In genomic region chr2:215529271-215529670, GRCh38 we compare ENCODE assay signal across 18 cellular contexts.
DNase-seq lines count a peak whose midpoint lies in the region; ATAC-seq and TF ChIP-seq lines count a peak whose summit lies in the region.
"Had no signal": no experiment of that assay in that cellular context is flagged by ENCODE, and none has a peak within 500 bp of the region (broad histone marks: within the 10 kb centered on the region; RNA-seq: fewer than 3 reads in every experiment).

No MANE protein-coding gene starts in this region.

- H3K36me3 Mint-ChIP-seq in H9 (ENCODE audit: insufficient read depth in 1 of 3, low read depth in 3 of 3), result peaks cover 4 to 7% (median 6%) of the 10 kb centered on the region in 3 experiments; a peak in 6 of 7 replicates
- H3K36me3 Mint-ChIP-seq: CD14-positive monocyte had no signal

- no peak for TF ChIP-seq EP300 in SK-N-SH (IDR thresholded peaks at IDR 0.05; ENCODE audit: borderline replicate concordance in 1 of 2, low read depth in 1 of 2, low read length in 1 of 2)

- no peak overlapping the region for H2BK20ac ChIP-seq in H9 (ENCODE audit: low read depth, low read length, poor library complexity, severe bottlenecking)

- DNase-seq in HCEC 1CT (peak; percentile 79), SK-N-SH (no peak), trophoblast cell (peak; percentile 56 to 95), GDM1 (lab: John Stamatoyannopoulos, UW) (no peak), NCI-H2171 (lab: John Stamatoyannopoulos, UW) (no peak), H9 (no peak), body of pancreas (no peak)
- DNase-seq: activated CD4-positive, alpha-beta T cell treated with anti-CD3 and anti-CD28 coated beads for 1 hour; activated T-cell treated with anti-CD3 and anti-CD28 coated beads, Interleukin-2, amount 50 U/mL, for 4 hours; naive thymus-derived CD8-positive, alpha-beta T cell; NCI-H1694 treated with DMSO at 0.1 percent for 48 hours; NK-92 treated with Interleukin-12 subunit alpha and Interleukin-12 subunit beta, amount 100 ng/mL, for 24 hours; sigmoid colon had no signal

- H3K18ac ChIP-seq in trophoblast cell (ENCODE audit: low read length), result peak overlapping the region; percentile 77
- H3K18ac ChIP-seq in H9 (ENCODE audit: insufficient read length, low read depth, low read length), result no peak overlapping the region

- peaks cover 12% of the 10 kb centered on the region in 2 experiments for H3K9me3 Mint-ChIP-seq in H9

- H3K9me3 ChIP-seq in SK-N-SH (no peaks in the 10 kb centered on the region), trophoblast cell (ENCODE audit: insufficient read depth, low read depth, low read length) (peaks cover 6% of the 10 kb centered on the region), H9 (ENCODE audit: control insufficient read depth, low read depth, low read length) (no peaks in the 10 kb centered on the region), body of pancreas (no peaks in the 10 kb centered on the region)

- H3K79me2 ChIP-seq in SK-N-SH (ENCODE audit: insufficient read depth), result no peaks in the 10 kb centered on the region
- no peaks in the 10 kb centered on the region for H3K79me2 ChIP-seq in trophoblast cell (ENCODE audit: control insufficient read depth, insufficient read depth, low read length, poor library complexity)
- H3K79me2 ChIP-seq in H9 (ENCODE audit: insufficient read depth, low read length), result no peaks in the 10 kb centered on the region

- peaks cover 46% of the 10 kb centered on the region for H3F3A ChIP-seq in SK-N-SH (replicated peaks; ENCODE audit: insufficient read depth)

- peak overlapping the region; percentile 63 for H3K9ac ChIP-seq in SK-N-SH
- no peak overlapping the region for H3K9ac ChIP-seq in trophoblast cell (ENCODE audit: low read length)
- H3K9ac ChIP-seq in H9 (ENCODE audit: extremely low read depth, insufficient read length, low read length), result no peak overlapping the region

- H3K4me1 ChIP-seq in SK-N-SH (ENCODE audit: control insufficient read depth in 1 of 2, insufficient read depth in 2 of 2, low read depth in 1 of 2, low read length in 1 of 2), result peaks cover 0 to 34% of the 10 kb centered on the region in 2 experiments; a peak in 3 of 4 replicates
- peaks cover 2% of the 10 kb centered on the region in 2 experiments for H3K4me1 ChIP-seq in trophoblast cell (ENCODE audit: control insufficient read depth in 1 of 2, insufficient read depth in 2 of 2, low read length in 2 of 2)
- no peaks in the 10 kb centered on the region for H3K4me1 ChIP-seq in H9 (ENCODE audit: insufficient read depth, low read length)
- no peaks in the 10 kb centered on the region for H3K4me1 ChIP-seq in body of pancreas

- CTCF ChIA-PET in SK-N-SH (lab: Yijun Ruan, JAX), result no interaction called here

- no peak for TF ChIP-seq POLR2A in body of pancreas (IDR thresholded peaks at IDR 0.05)

- H3K27ac ChIP-seq in SK-N-SH (ENCODE audit: low read depth in 2 of 2, low read length in 1 of 2) (peak overlapping the region in 1 of 2 experiments; percentile 98; a peak in 2 of 4 replicates), trophoblast cell (ENCODE audit: low read depth, low read length) (peak overlapping the region; percentile 57), H9 (ENCODE audit: insufficient read length, low read depth, low read length) (no peak overlapping the region), body of pancreas (no peak overlapping the region)
- H3K27ac ChIP-seq: cardiac muscle cell, sigmoid colon had no signal

- no peaks in the 10 kb centered on the region for H3K9me2 ChIP-seq in SK-N-SH

- H4K20me1 ChIP-seq in SK-N-SH (ENCODE audit: insufficient read depth) (no peaks in the 10 kb centered on the region), H9 (ENCODE audit: control insufficient read depth, insufficient read depth, insufficient read length) (no peaks in the 10 kb centered on the region)

- no peaks in the 10 kb centered on the region for H3K27me3 Mint-ChIP-seq in H9 (ENCODE audit: low read depth)

- H2AK5ac ChIP-seq in trophoblast cell (ENCODE audit: low read length) (peak overlapping the region; percentile 97), H9 (ENCODE audit: insufficient read length, low read length) (no peak overlapping the region)

- no peak overlapping the region for H3K56ac ChIP-seq in H9 (ENCODE audit: insufficient read length, low read depth, low read length)

- H2AFZ ChIP-seq in SK-N-SH (ENCODE audit: low read depth) (no peak overlapping the region), trophoblast cell (ENCODE audit: insufficient read depth, low read length, poor library complexity) (no peak overlapping the region), H9 (ENCODE audit: low read length) (no peak overlapping the region)

- H4K12ac ChIP-seq in trophoblast cell (ENCODE audit: low read depth, low read length), result no peak overlapping the region

- peak overlapping the region; percentile 83 for H2BK5ac ChIP-seq in trophoblast cell (ENCODE audit: low read depth, low read length, poor library complexity)
- H2BK5ac ChIP-seq in H9 (ENCODE audit: insufficient read length, low read length), result no peak overlapping the region

- H3K27ac Mint-ChIP-seq in H9, result no peak overlapping the region
- H3K27ac Mint-ChIP-seq: CD14-positive monocyte; IgD-negative memory B cell; naive thymus-derived CD8-positive, alpha-beta T cell had no signal

- H3K4me3 Mint-ChIP-seq in H9, result no peak overlapping the region
- H3K4me3 Mint-ChIP-seq: activated T-cell treated with anti-CD3 and anti-CD28 coated beads, Interleukin-2, amount 50 U/mL, for 4 hours; CD14-positive monocyte; IgD-negative memory B cell; naive thymus-derived CD8-positive, alpha-beta T cell had no signal

- H3K4ac ChIP-seq in trophoblast cell (ENCODE audit: low read depth, low read length) (no peak overlapping the region), H9 (ENCODE audit: low read depth, low read length) (no peak overlapping the region)

- peak overlapping the region; percentile 95 for H3K14ac ChIP-seq in trophoblast cell (ENCODE audit: low read length)
- no peak overlapping the region for H3K14ac ChIP-seq in H9 (ENCODE audit: insufficient read depth, low read length)

- POLR2A ChIA-PET in SK-N-SH (lab: Yijun Ruan, JAX), result no interaction called here

- H3K36me3 ChIP-seq in SK-N-SH (replicated peaks in 1 of 2; ENCODE audit: control insufficient read depth in 1 of 2, insufficient read depth in 2 of 2, low read length in 1 of 2) (no peaks in the 10 kb centered on the region), trophoblast cell (ENCODE audit: control insufficient read depth in 1 of 2, insufficient read depth in 2 of 2, low read length in 2 of 2) (no peaks in the 10 kb centered on the region), body of pancreas (replicated peaks in 1 of 2; ENCODE audit: insufficient read depth in 1 of 2, low read depth in 2 of 2) (no peaks in the 10 kb centered on the region)
- H3K36me3 ChIP-seq: cardiac muscle cell, sigmoid colon had no signal

- 90% methylated on average over 5 of the region's 5 CpGs for WGBS in SK-N-SH (ENCODE audit: low lambda C conversion rate)
- WGBS in trophoblast cell (ENCODE audit: extremely low coverage, insufficient coverage, insufficient read length), result no CpG with 5 or more reads among the region's 5 CpGs
- WGBS in H9 (ENCODE audit: extremely low coverage, insufficient read length, low lambda C conversion rate), result no CpG with 5 or more reads among the region's 5 CpGs
- WGBS in body of pancreas, 2 donors, result 56 to 65% methylated on average over 5 of the region's 5 CpGs

- H2BK12ac ChIP-seq in trophoblast cell (ENCODE audit: low read length) (peak overlapping the region; percentile 99), H9 (ENCODE audit: insufficient read length, low read depth, low read length) (no peak overlapping the region)

- H4K5ac ChIP-seq in H9 (ENCODE audit: insufficient read length, low read depth, low read length), result no peak overlapping the region

- no peak overlapping the region for H3T11ph ChIP-seq in H9 (ENCODE audit: low read length)

- no peaks in the 10 kb centered on the region for H3K23me2 ChIP-seq in H9 (ENCODE audit: insufficient read length, low read depth, low read length, poor library complexity, severe bottlenecking)

- H4K91ac ChIP-seq in trophoblast cell (ENCODE audit: low read depth, low read length) (peak overlapping the region; percentile 96), H9 (ENCODE audit: insufficient read length, low read depth, low read length) (no peak overlapping the region)

- H3K4me2 ChIP-seq in SK-N-SH (no peak overlapping the region), trophoblast cell (ENCODE audit: low read length) (no peak overlapping the region), H9 (ENCODE audit: insufficient read depth, insufficient read length, low read length) (no peak overlapping the region)

- H4K8ac ChIP-seq in trophoblast cell (ENCODE audit: low read depth, low read length) (peak overlapping the region; percentile 76), H9 (replicated peaks; ENCODE audit: insufficient read length, low read depth, low read length) (no peak overlapping the region)

- H3K23ac ChIP-seq in trophoblast cell (ENCODE audit: low read length) (no peak overlapping the region), H9 (ENCODE audit: insufficient read length, low read depth, low read length) (no peak overlapping the region)

- TF ChIP-seq RAD21 in SK-N-SH (IDR thresholded peaks at IDR 0.05; ENCODE audit: low read length), result no peak

- H3K79me1 ChIP-seq in trophoblast cell (ENCODE audit: low read length) (peaks cover 6% of the 10 kb centered on the region), H9 (ENCODE audit: insufficient read depth, low read depth, low read length, poor library complexity, severe bottlenecking) (no peaks in the 10 kb centered on the region)

- H2BK120ac ChIP-seq in trophoblast cell (ENCODE audit: insufficient read depth, low read length, poor library complexity), result peak overlapping the region; percentile 94
- no peak overlapping the region for H2BK120ac ChIP-seq in H9 (ENCODE audit: low read depth, low read length, poor library complexity, severe bottlenecking)

- H3K27me3 ChIP-seq in SK-N-SH (ENCODE audit: insufficient read depth), result no peaks in the 10 kb centered on the region
- no peaks in the 10 kb centered on the region for H3K27me3 ChIP-seq in trophoblast cell (ENCODE audit: insufficient read depth, low read length)
- no peaks in the 10 kb centered on the region for H3K27me3 ChIP-seq in H9 (ENCODE audit: insufficient read depth, low read length)
- no peaks in the 10 kb centered on the region for H3K27me3 ChIP-seq in body of pancreas
- H3K27me3 ChIP-seq: cardiac muscle cell, sigmoid colon had no signal

- intact Hi-C loops in body of pancreas (cut with DNase I), result no loop called here

- no peak overlapping the region for H2BK15ac ChIP-seq in H9 (ENCODE audit: low read depth, low read length)

- TF ChIP-seq CTCF in SK-N-SH (IDR thresholded peaks at IDR 0.05), result no peak
- no peak for TF ChIP-seq CTCF in H9 (conservative IDR thresholded peaks at IDR 0.05)
- TF ChIP-seq CTCF in body of pancreas (IDR thresholded peaks at IDR 0.05), result no peak

- no peak overlapping the region for H3K4me3 ChIP-seq in SK-N-SH (ENCODE audit: low read depth in 2 of 2, low read length in 1 of 2)
- H3K4me3 ChIP-seq in trophoblast cell (ENCODE audit: low read depth, low read length), result no peak overlapping the region
- no peak overlapping the region for H3K4me3 ChIP-seq in body of pancreas
- H3K4me3 ChIP-seq: cardiac muscle cell, sigmoid colon had no signal

- no peaks in the 10 kb centered on the region for H3K4me1 Mint-ChIP-seq in H9
- H3K4me1 Mint-ChIP-seq: IgD-negative memory B cell; naive thymus-derived CD8-positive, alpha-beta T cell had no signal

- ATAC-seq in esophagus mucosa (peak; percentile 83), body of pancreas (no peak)
- ATAC-seq: activated T-cell treated with anti-CD3 and anti-CD28 coated beads, Interleukin-2, amount 50 U/mL, for 4 hours; HCT116; naive thymus-derived CD8-positive, alpha-beta T cell had no signal

Comparison
In these comparisons a context has a peak if more than half of its experiments do, and no peak if none do; other contexts are left out.
1. DNase-seq: peak in HCEC 1CT (single experiment) and trophoblast cell (2 of 2); none in SK-N-SH (single experiment), GDM1 (single experiment), NCI-H2171 (single experiment), H9 (single experiment) and body of pancreas (0 of 4).